Comparison of ENCODE assay signal across 17 cellular contexts in genomic region chr3:175692256-175692655, GRCh38.
"Had no signal": no experiment of that assay in that cellular context is flagged by ENCODE, and none has a peak within 500 bp of the region (broad histone marks: within the 10 kb centered on the region; RNA-seq: fewer than 3 reads in every experiment).

No MANE protein-coding gene starts in this region.

- H3K36me3 Mint-ChIP-seq: naive thymus-derived CD4-positive, alpha-beta T cell had no signal

- H2AFZ ChIP-seq: hepatocyte had no signal

- H3K4me1 Mint-ChIP-seq: naive thymus-derived CD4-positive, alpha-beta T cell; nephron progenitor cell had no signal

- H3K4me3 Mint-ChIP-seq: endodermal cell; naive thymus-derived CD4-positive, alpha-beta T cell; nephron progenitor cell had no signal

- H3K79me2 ChIP-seq: hepatocyte had no signal

- H3K4me3 ChIP-seq: coronary artery, hepatocyte, left ventricle myocardium inferior, lower lobe of right lung, right atrium auricular region, smooth muscle cell had no signal

- H3K4me2 ChIP-seq: hepatocyte, smooth muscle cell had no signal

- H3K9me3 Mint-ChIP-seq: endodermal cell, nephron progenitor cell had no signal

- H3K9me3 ChIP-seq: left ventricle myocardium inferior, lower lobe of right lung, right atrium auricular region had no signal

- ATAC-seq: foreskin keratinocyte; left cardiac atrium; lower lobe of right lung; naive thymus-derived CD4-positive, alpha-beta T cell had no signal

- H3K27me3 ChIP-seq: foreskin keratinocyte, hepatocyte, right atrium auricular region had no signal

- H3K4me1 ChIP-seq: foreskin keratinocyte, left ventricle myocardium inferior, lower lobe of right lung, right atrium auricular region had no signal

- H3K27ac Mint-ChIP-seq: endodermal cell; naive thymus-derived CD4-positive, alpha-beta T cell; nephron progenitor cell had no signal

- H3K36me3 ChIP-seq: left ventricle myocardium inferior, lower lobe of right lung, right atrium auricular region had no signal

- H3K27ac ChIP-seq: coronary artery, foreskin keratinocyte, hepatocyte, left ventricle myocardium inferior, lower lobe of right lung, right atrium auricular region had no signal

- DNase-seq: effector CD4-positive, alpha-beta T cell; endodermal cell; foreskin keratinocyte; kidney; left cardiac atrium; left ventricle myocardium inferior; lower lobe of right lung; mesendoderm; naive thymus-derived CD4-positive, alpha-beta T cell; nephron progenitor cell; stimulated activated CD4-positive, alpha-beta T cell treated with anti-CD3 and anti-CD28 coated beads, Interleukin-2, amount 100 ng/mL, for 48 hours; stimulated activated naive CD4-positive, alpha-beta T cell treated with Interleukin-2 at 50 U/mL for 16 hours; trophoblast cell had no signal

- H3K27me3 Mint-ChIP-seq: naive thymus-derived CD4-positive, alpha-beta T cell had no signal
